8 cellular contexts compared by ENCODE assay signal in the genomic region with DNA sequence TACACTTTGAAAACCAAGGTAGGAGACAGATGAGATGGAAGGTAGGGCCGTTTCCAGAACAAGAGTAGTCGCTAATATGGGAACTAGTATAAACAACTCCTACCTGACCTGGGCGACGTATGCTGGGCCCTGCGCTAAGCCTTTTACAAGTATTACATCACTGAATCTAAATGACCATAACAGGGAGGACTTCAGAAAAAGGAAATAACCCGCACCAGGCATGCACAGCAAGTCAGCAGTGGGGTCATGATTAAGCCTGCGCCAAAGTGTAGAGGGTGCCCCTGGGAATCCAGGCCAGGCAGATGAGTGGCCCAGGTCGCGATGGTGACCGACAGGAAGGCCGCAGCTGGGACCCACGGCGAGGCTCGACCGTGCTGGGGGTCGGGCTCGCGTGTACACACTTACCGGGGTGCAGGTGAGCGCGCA. TPM values are rescaled to one million over a fixed set of nuclear protein-coding genes. Genes with fewer than 3 reads are reported as not detected.
DNase-seq lines count a peak whose midpoint lies in the region; FAIRE-seq and TF ChIP-seq lines count a peak whose summit lies in the region.

No MANE protein-coding gene starts in this region.

- H3K4me3 ChIP-seq in H1 (ENCODE audit: extremely low read depth in 1 of 4, insufficient read depth in 2 of 4, low read depth in 3 of 4, low read length in 4 of 4) (peak overlapping the region; percentile 77 to 97 (median 90)), neuron (ENCODE audit: low read length) (peak overlapping the region; percentile 83)

- no peak overlapping the region for H3K23ac ChIP-seq in H1 (ENCODE audit: insufficient read length)

- no peak for TF ChIP-seq EP300 in H1 (IDR thresholded peaks at IDR 0.05; ENCODE audit: borderline replicate concordance in 1 of 2, low read depth in 2 of 2, low read length in 2 of 2)

- peak overlapping the region; percentile 85 for H2BK5ac ChIP-seq in H1 (ENCODE audit: low read depth, low read length)

- POLR2A ChIA-PET in H1 (lab: Charles Lee; ENCODE audit: partially characterized antibody): interaction anchor here (0.6 to 2.4 kb wide), 9 partner anchors 10 to 238 kb away, joined by 3 to 20 read pairs (median 6); partner anchors contain the start of genes ZNF506 and ZNF93

- peak overlapping the region; percentile 97 for H3K27ac Mint-ChIP-seq in activated T-cell treated with anti-CD3 and anti-CD28 coated beads, Interleukin-2, amount 50 U/mL, for 24 hours

- no peak overlapping the region for H3K14ac ChIP-seq in H1 (ENCODE audit: insufficient read length)

- H4K91ac ChIP-seq in H1 (replicated peaks; ENCODE audit: insufficient read length, low read length): peak overlapping the region; percentile 79

- peak overlapping the region; percentile 64 for H3K18ac ChIP-seq in H1 (ENCODE audit: extremely low read depth, low read length)

- no peak overlapping the region for H2BK12ac ChIP-seq in H1 (ENCODE audit: low read depth, low read length)

- H3K9me3 Mint-ChIP-seq in activated T-cell treated with anti-CD3 and anti-CD28 coated beads, Interleukin-2, amount 50 U/mL, for 24 hours: no peaks in the 10 kb centered on the region

- H3K4me1 Mint-ChIP-seq in activated T-cell treated with anti-CD3 and anti-CD28 coated beads, Interleukin-2, amount 50 U/mL, for 24 hours (ENCODE audit: low read depth): peaks cover 35% of the 10 kb centered on the region

- H3K23me2 ChIP-seq in H1 (ENCODE audit: low read depth, low read length): no peaks in the 10 kb centered on the region

- H2BK15ac ChIP-seq in H1 (ENCODE audit: low read length): no peak overlapping the region

- H2AK5ac ChIP-seq in H1 (ENCODE audit: low read depth, low read length): no peak overlapping the region

- peaks cover 6 to 18% of the 10 kb centered on the region in 2 experiments for H4K20me1 ChIP-seq in H1 (replicated peaks in 1 of 2; ENCODE audit: control insufficient read depth in 1 of 2, insufficient read depth in 2 of 2, low read length in 2 of 2)

- H3K36me3 ChIP-seq in H1 (ENCODE audit: control insufficient read depth in 2 of 4, insufficient read depth in 4 of 4, low read length in 3 of 4) (peaks cover 8 to 19% (median 12%) of the 10 kb centered on the region in 4 experiments), neuron (ENCODE audit: insufficient read depth, low read length) (peaks cover 26% of the 10 kb centered on the region)

- H3K56ac ChIP-seq in H1 (replicated peaks; ENCODE audit: insufficient read length, low read depth, low read length): peak overlapping the region; percentile 54

- no peak for TF ChIP-seq CTCF in H1 (IDR thresholded peaks at IDR 0.05; ENCODE audit: control extremely low read depth in 1 of 3, insufficient read depth in 1 of 3, low read depth in 1 of 3, low read length in 3 of 3)

- H3K9ac ChIP-seq in H1 (replicated peaks in 1 of 4; ENCODE audit: extremely low read depth in 1 of 4, low read depth in 3 of 4, low read length in 3 of 4): peak overlapping the region; percentile 78 to 93 (median 92)

- H3K4me2 ChIP-seq in H1 (ENCODE audit: insufficient read depth in 1 of 2, low read depth in 2 of 2, low read length in 2 of 2): peak overlapping the region; percentile 72 to 95

- CTCF ChIA-PET in H1 (lab: Charles Lee; ENCODE audit: partially characterized antibody): interaction anchor here (2.4 kb wide), 1 partner anchor 11 kb away, joined by 9 read pairs; no protein-coding TSS in a partner anchor

- no peak overlapping the region for H4K5ac ChIP-seq in H1 (ENCODE audit: insufficient read length, low read depth, low read length)

- H3K4me1 ChIP-seq in H1 (replicated peaks in 1 of 4; ENCODE audit: control insufficient read depth in 3 of 4, insufficient read depth in 4 of 4, low read length in 3 of 4) (peaks cover 3 to 13% (median 6%) of the 10 kb centered on the region in 4 experiments; a peak in 5 of 7 replicates), neuron (ENCODE audit: insufficient read depth, low read length) (peaks cover 17% of the 10 kb centered on the region)

- DNase-seq in activated T-cell treated with anti-CD3 and anti-CD28 coated beads, Interleukin-2, amount 50 U/mL, for 24 hours: no peak
- DNase-seq in activated T-cell treated with anti-CD3 and anti-CD28 coated beads for 4 hours (no peak), OCI-M1 (lab: John Stamatoyannopoulos, UW) (peak; percentile 89), H1 (ENCODE audit: low read depth in 1 of 2, low spot score in 2 of 2) (no peak), NCI-H345 (lab: John Stamatoyannopoulos, UW) (no peak), 8988T (no peak), AG20443 (ENCODE audit: low spot score) (no peak)

- 14% methylated on average over 21 of the region's 21 CpGs; no CpG with 5 or more reads in 1 of the 2 experiments for WGBS in H1 (ENCODE audit: extremely low coverage in 1 of 2, insufficient coverage in 1 of 2, insufficient read length in 1 of 2, insufficient replicate concordance in 2 of 2, low coverage in 1 of 2, low lambda C conversion rate in 2 of 2, missing lambda C conversion rate in 1 of 2), 2 experiments

- no peak for TF ChIP-seq POLR2A in H1 (IDR thresholded peaks at IDR 0.05; ENCODE audit: control extremely low read depth in 1 of 2, low read depth in 2 of 2, low read length in 2 of 2)

- H3K79me1 ChIP-seq in H1 (ENCODE audit: low read depth, low read length): peaks cover 16% of the 10 kb centered on the region

- H2BK120ac ChIP-seq in H1 (replicated peaks; ENCODE audit: low read depth, low read length): no peak overlapping the region

- H3K4ac ChIP-seq in H1 (replicated peaks; ENCODE audit: insufficient read length, low read depth, low read length): peak overlapping the region; percentile 80

- H4K8ac ChIP-seq in H1 (ENCODE audit: extremely low read depth, insufficient read depth, low read length): peak overlapping the region; percentile 96

- peak overlapping the region; percentile 95 for H3K4me3 Mint-ChIP-seq in activated T-cell treated with anti-CD3 and anti-CD28 coated beads, Interleukin-2, amount 50 U/mL, for 24 hours

- H3K79me2 ChIP-seq in H1 (ENCODE audit: control insufficient read depth in 1 of 2, insufficient read depth in 2 of 2, low read length in 2 of 2): peaks cover 21 to 30% of the 10 kb centered on the region in 2 experiments

- H3K36me3 Mint-ChIP-seq in activated T-cell treated with anti-CD3 and anti-CD28 coated beads, Interleukin-2, amount 50 U/mL, for 24 hours (ENCODE audit: low read depth): peaks cover 57% of the 10 kb centered on the region

- peak overlapping the region; percentile 91 for H3K27ac ChIP-seq in H1 (ENCODE audit: low read depth, low read length)

- no peak for TF ChIP-seq RAD21 in H1 (IDR thresholded peaks at IDR 0.05 in 1 of 2, conservative IDR thresholded peaks at IDR 0.05 in 1 of 2; ENCODE audit: low read depth in 2 of 2, low read length in 2 of 2)

- H2AFZ ChIP-seq in H1 (ENCODE audit: low read length) (0 out of 2 replicates have a peak overlapping the region, but pooled peaks have one; percentile 15), neuron (ENCODE audit: low read depth, low read length) (peak overlapping the region; percentile 77)

- H3K27me3 ChIP-seq in H1 (replicated peaks in 1 of 4; ENCODE audit: control insufficient read depth in 3 of 4, extremely low read depth in 1 of 4, insufficient read depth in 3 of 4, low read length in 3 of 4): no peaks in the 10 kb centered on the region
- no peaks in the 10 kb centered on the region for H3K27me3 ChIP-seq in neuron (ENCODE audit: insufficient read depth, low read length)

- H3K9me3 ChIP-seq in H1 (ENCODE audit: insufficient read depth in 2 of 2, low read depth in 1 of 2, low read length in 1 of 2) (no peaks in the 10 kb centered on the region), neuron (ENCODE audit: low read length) (no peaks in the 10 kb centered on the region)

- no peak overlapping the region for H2BK20ac ChIP-seq in H1 (ENCODE audit: low read length)

- H3K27me3 Mint-ChIP-seq in activated T-cell treated with anti-CD3 and anti-CD28 coated beads, Interleukin-2, amount 50 U/mL, for 24 hours: no peaks in the 10 kb centered on the region

- no peak for FAIRE-seq in H1 (lab: Jason Lieb, UNC)

RNA-seq across cellular contexts. Expression of gene ATP13A1, which starts 0.6 kb away (rescaled TPM):
- total RNA-seq in H1 (2021; fragmentation: NEBNext Ultra II Directional; extraction: Animal tissue kit (Norgen Biotek cat#: 25700)): 64.2 and 75.7 TPM in 2 replicates
- 33.0 and 70.7 TPM in 2 replicates for polyA plus RNA-seq in H1 (2011; rRNA removed)
- 36.9 TPM for polyA plus RNA-seq in H1 (2011; cell fraction: cytosol; rRNA removed)
- 284 TPM for polyA plus RNA-seq in H1 (2011; cell fraction: nucleus; rRNA removed)
- polyA plus RNA-seq in H1 (2012, experiment 1 of 2): 47.8 to 73.6 TPM (median 62.5 TPM) in 4 replicates
- polyA plus RNA-seq in H1 (2012, experiment 2 of 2): 64.3 TPM
- polyA plus RNA-seq in H1 (2013, experiment 1 of 2): 75.7 TPM
- 65.6 TPM for polyA plus RNA-seq in H1 (2013, experiment 2 of 2)
- polyA minus RNA-seq in H1 (2011; rRNA and poly(A)+ RNA removed): 68.4 and 83.9 TPM in 2 replicates
- polyA minus RNA-seq in H1 (2011; cell fraction: cytosol; rRNA and poly(A)+ RNA removed): 49.1 TPM
- 93.9 TPM for polyA minus RNA-seq in H1 (2011; cell fraction: nucleus; rRNA and poly(A)+ RNA removed)

RNA-seq across cellular contexts. Expression of gene ZNF101, which starts 5.8 kb away (rescaled TPM):
- 46.2 and 50.9 TPM in 2 replicates for total RNA-seq in H1 (2021; fragmentation: NEBNext Ultra II Directional; extraction: Animal tissue kit (Norgen Biotek cat#: 25700))
- 11.0 and 13.0 TPM in 2 replicates for polyA plus RNA-seq in H1 (2011; rRNA removed)
- polyA plus RNA-seq in H1 (2011; cell fraction: cytosol; rRNA removed): 17.1 TPM
- 12.2 TPM for polyA plus RNA-seq in H1 (2011; cell fraction: nucleus; rRNA removed)
- 14.2 to 31.6 TPM (median 16.6 TPM) in 4 replicates for polyA plus RNA-seq in H1 (2012, experiment 1 of 2)
- 10.5 TPM for polyA plus RNA-seq in H1 (2012, experiment 2 of 2)
- polyA plus RNA-seq in H1 (2013, experiment 1 of 2): 44.3 TPM
- 38.9 TPM for polyA plus RNA-seq in H1 (2013, experiment 2 of 2)
- 28.9 and 34.1 TPM in 2 replicates for polyA minus RNA-seq in H1 (2011; rRNA and poly(A)+ RNA removed)
- 14.8 TPM for polyA minus RNA-seq in H1 (2011; cell fraction: cytosol; rRNA and poly(A)+ RNA removed)
- 28.8 TPM for polyA minus RNA-seq in H1 (2011; cell fraction: nucleus; rRNA and poly(A)+ RNA removed)

RNA-seq across cellular contexts. Expression of gene GMIP, which starts 19.4 kb away (rescaled TPM):
- 18.1 and 20.2 TPM in 2 replicates for total RNA-seq in H1 (2021; fragmentation: NEBNext Ultra II Directional; extraction: Animal tissue kit (Norgen Biotek cat#: 25700))
- 5.7 and 8.9 TPM in 2 replicates for polyA plus RNA-seq in H1 (2011; rRNA removed)
- 6.2 TPM for polyA plus RNA-seq in H1 (2011; cell fraction: cytosol; rRNA removed)
- 28.2 TPM for polyA plus RNA-seq in H1 (2011; cell fraction: nucleus; rRNA removed)
- 9.9 to 15.8 TPM (median 14.2 TPM) in 4 replicates for polyA plus RNA-seq in H1 (2012, experiment 1 of 2)
- polyA plus RNA-seq in H1 (2012, experiment 2 of 2): 16.1 TPM
- 10.4 TPM for polyA plus RNA-seq in H1 (2013, experiment 1 of 2)
- 10.5 TPM for polyA plus RNA-seq in H1 (2013, experiment 2 of 2)
- 5.8 and 7.1 TPM in 2 replicates for polyA minus RNA-seq in H1 (2011; rRNA and poly(A)+ RNA removed)
- 7.9 TPM for polyA minus RNA-seq in H1 (2011; cell fraction: cytosol; rRNA and poly(A)+ RNA removed)
- polyA minus RNA-seq in H1 (2011; cell fraction: nucleus; rRNA and poly(A)+ RNA removed): 8.6 TPM

RNA-seq across cellular contexts. Expression of gene LPAR2, which starts 34.9 kb away (rescaled TPM):
- total RNA-seq in H1 (2021; fragmentation: NEBNext Ultra II Directional; extraction: Animal tissue kit (Norgen Biotek cat#: 25700)): 47.1 and 47.6 TPM in 2 replicates
- polyA plus RNA-seq in H1 (2011; rRNA removed): 70.2 and 121 TPM in 2 replicates
- polyA plus RNA-seq in H1 (2011; cell fraction: cytosol; rRNA removed): 54.8 TPM
- polyA plus RNA-seq in H1 (2011; cell fraction: nucleus; rRNA removed): 298 TPM
- polyA plus RNA-seq in H1 (2012, experiment 1 of 2): 43.0 to 66.6 TPM (median 64.7 TPM) in 4 replicates
- 51.1 TPM for polyA plus RNA-seq in H1 (2012, experiment 2 of 2)
- 89.2 TPM for polyA plus RNA-seq in H1 (2013, experiment 1 of 2)
- polyA plus RNA-seq in H1 (2013, experiment 2 of 2): 78.1 TPM
- 14.0 and 21.6 TPM in 2 replicates for polyA minus RNA-seq in H1 (2011; rRNA and poly(A)+ RNA removed)
- 21.4 TPM for polyA minus RNA-seq in H1 (2011; cell fraction: cytosol; rRNA and poly(A)+ RNA removed)
- polyA minus RNA-seq in H1 (2011; cell fraction: nucleus; rRNA and poly(A)+ RNA removed): 38.2 TPM

RNA-seq across cellular contexts. Expression of gene PBX4, which starts 44.4 kb away (rescaled TPM):
- total RNA-seq in H1 (2021; fragmentation: NEBNext Ultra II Directional; extraction: Animal tissue kit (Norgen Biotek cat#: 25700)): 3.3 and 3.4 TPM in 2 replicates
- 3.8 and 8.3 TPM in 2 replicates for polyA plus RNA-seq in H1 (2011; rRNA removed)
- 6.5 TPM for polyA plus RNA-seq in H1 (2011; cell fraction: cytosol; rRNA removed)
- 12.1 TPM for polyA plus RNA-seq in H1 (2011; cell fraction: nucleus; rRNA removed)
- 3.9 to 6.8 TPM (median 4.8 TPM) in 4 replicates for polyA plus RNA-seq in H1 (2012, experiment 1 of 2)
- 2.2 TPM for polyA plus RNA-seq in H1 (2012, experiment 2 of 2)
- polyA plus RNA-seq in H1 (2013, experiment 1 of 2): 3.7 TPM
- polyA plus RNA-seq in H1 (2013, experiment 2 of 2): 4.1 TPM
- polyA minus RNA-seq in H1 (2011; rRNA and poly(A)+ RNA removed): 1.7 and 1.8 TPM in 2 replicates
- 2.9 TPM for polyA minus RNA-seq in H1 (2011; cell fraction: cytosol; rRNA and poly(A)+ RNA removed)
- 2.6 TPM for polyA minus RNA-seq in H1 (2011; cell fraction: nucleus; rRNA and poly(A)+ RNA removed)
